ENCODE assay signal across 20 cellular contexts in genomic region chr14:89851031-89851430, GRCh38.
DNase-seq lines count a peak whose midpoint lies in the region; ATAC-seq, FAIRE-seq and TF ChIP-seq lines count a peak whose summit lies in the region.
"Had no signal": no experiment of that assay in that cellular context is flagged by ENCODE, and none has a peak within 500 bp of the region (broad histone marks: within the 10 kb centered on the region; RNA-seq: fewer than 3 reads in every experiment).

No MANE protein-coding gene starts in this region.

- H3K4me3 Mint-ChIP-seq in mesothelial cell of epicardium = no peak overlapping the region
- H3K4me3 Mint-ChIP-seq: activated CD4-positive, alpha-beta memory T cell treated with anti-CD3 and anti-CD28 coated beads for 36 hours; activated naive CD8-positive, alpha-beta T cell; activated T-cell treated with anti-CD3 and anti-CD28 coated beads, Interleukin-2, amount 50 U/mL, for 4 hours; T-helper 1 cell treated with Interleukin-12 subunit alpha and Interleukin-12 subunit beta and Interleukin-4 antibody, amounts not matched to agents 30 μg/mL and 1 μg/mL, for 36 hours had no signal

- DNase-seq in GM12892 (ENCODE audit: insufficient read length) (no peak), NCI-H1436 treated with DMSO at 0.1 percent for 48 hours (lab: John Stamatoyannopoulos, UW) (peak; percentile 8), NCI-H69 (lab: John Stamatoyannopoulos, UW) (peak; percentile 99), mesothelial cell of epicardium (ENCODE audit: low spot score in 2 of 2, unreplicated experiment in 2 of 2) (no peak), cortex of kidney (lab: John Stamatoyannopoulos, UW) (no peak), LoVo (ENCODE audit: low spot score) (no peak), sciatic nerve (ENCODE audit: low spot score) (no peak)
- DNase-seq: activated CD4-positive, alpha-beta memory T cell treated with anti-CD3 and anti-CD28 coated beads for 36 hours; activated T-cell treated with anti-CD3 and anti-CD28 coated beads, Interleukin-2, amount 50 U/mL, for 4 hours; GF-D8; Karpas-422; pancreas; stimulated activated CD4-positive, alpha-beta T cell treated with anti-CD3 and anti-CD28 coated beads, Interleukin-2, amount 100 ng/mL, for 48 hours had no signal

- no peaks in the 10 kb centered on the region for H3K27me3 Mint-ChIP-seq in mesothelial cell of epicardium (ENCODE audit: low read depth)
- H3K27me3 Mint-ChIP-seq: activated CD4-positive, alpha-beta memory T cell treated with anti-CD3 and anti-CD28 coated beads for 36 hours; activated naive CD8-positive, alpha-beta T cell had no signal

- no peak for ATAC-seq in sciatic nerve
- ATAC-seq: activated T-cell treated with anti-CD3 and anti-CD28 coated beads, Interleukin-2, amount 50 U/mL, for 4 hours; GM12878; pancreas had no signal

- peak; percentile 54 for FAIRE-seq in GM12892 (lab: Jason Lieb, UNC)
- FAIRE-seq: colon, endometrium, GM12878, islet of Langerhans, pancreas, urothelium cell line had no signal

- peak overlapping the region; percentile 3 for H3K27ac Mint-ChIP-seq in mesothelial cell of epicardium
- H3K27ac Mint-ChIP-seq: activated CD4-positive, alpha-beta memory T cell treated with anti-CD3 and anti-CD28 coated beads for 36 hours; activated naive CD8-positive, alpha-beta T cell; T-helper 1 cell treated with Interleukin-12 subunit alpha and Interleukin-12 subunit beta and Interleukin-4 antibody, amounts not matched to agents 30 μg/mL and 1 μg/mL, for 36 hours had no signal

- no peak for TF ChIP-seq POLR2A in GM12892 (IDR thresholded peaks at IDR 0.05; ENCODE audit: low read depth, low read length)

- peaks cover 8% of the 10 kb centered on the region for H3K9me3 Mint-ChIP-seq in mesothelial cell of epicardium
- H3K9me3 Mint-ChIP-seq: activated CD4-positive, alpha-beta memory T cell treated with anti-CD3 and anti-CD28 coated beads for 36 hours; T-helper 1 cell treated with Interleukin-12 subunit alpha and Interleukin-12 subunit beta and Interleukin-4 antibody, amounts not matched to agents 30 μg/mL and 1 μg/mL, for 36 hours had no signal

- H3K4me1 Mint-ChIP-seq in mesothelial cell of epicardium = peaks cover 13% of the 10 kb centered on the region

- no peak for TF ChIP-seq CTCF in mesothelial cell of epicardium (IDR thresholded peaks at IDR 0.05; ENCODE audit: unreplicated experiment)

- intact Hi-C loops in sciatic nerve (cut with DNase I) = no loop called here

- no peaks in the 10 kb centered on the region for H3K36me3 Mint-ChIP-seq in mesothelial cell of epicardium
- H3K36me3 Mint-ChIP-seq: activated CD4-positive, alpha-beta memory T cell treated with anti-CD3 and anti-CD28 coated beads for 36 hours had no signal

Comparison
In these comparisons a context has a peak if more than half of its experiments do, and no peak if none do; other contexts are left out.
1. DNase-seq: peak in NCI-H1436 treated with DMSO at 0.1 percent for 48 hours (single experiment) and NCI-H69 (single experiment); none in GM12892 (single experiment), mesothelial cell of epicardium (0 of 2), cortex of kidney (single experiment), LoVo (single experiment) and sciatic nerve (single experiment).